Comparison of ENCODE assay signal across 1 cellular context in genomic region chr7:104963991-104964385, GRCh38.
A peak's percentile ranks its signal among the peaks of the same experiment; 100 is the strongest.
TF ChIP-seq lines count a peak whose summit lies in the region.

No MANE protein-coding gene starts in this region.

TF ChIP-seq in K562, 482 proteins besides CTCF, POLR2A, EP300 and RAD21 (continued from another document and continues in another):
- peak; percentile 4; the same call in 1 of the 2 replicates for TF ChIP-seq CTBP1 (IDR thresholded peaks at IDR 0.05; ENCODE audit: borderline replicate concordance)
- no peak for TF ChIP-seq SRF (CRISPR knock-in tag; IDR thresholded peaks at IDR 0.05)
- TF ChIP-seq TSHZ1 (CRISPR knock-in tag; IDR thresholded peaks at IDR 0.05) = 0 out of 2 replicates have a peak, but pooled peaks have one; percentile 66
- no peak for TF ChIP-seq ZNF436 (CRISPR knock-in tag; IDR thresholded peaks at IDR 0.05)
- TF ChIP-seq, protein P1, sequence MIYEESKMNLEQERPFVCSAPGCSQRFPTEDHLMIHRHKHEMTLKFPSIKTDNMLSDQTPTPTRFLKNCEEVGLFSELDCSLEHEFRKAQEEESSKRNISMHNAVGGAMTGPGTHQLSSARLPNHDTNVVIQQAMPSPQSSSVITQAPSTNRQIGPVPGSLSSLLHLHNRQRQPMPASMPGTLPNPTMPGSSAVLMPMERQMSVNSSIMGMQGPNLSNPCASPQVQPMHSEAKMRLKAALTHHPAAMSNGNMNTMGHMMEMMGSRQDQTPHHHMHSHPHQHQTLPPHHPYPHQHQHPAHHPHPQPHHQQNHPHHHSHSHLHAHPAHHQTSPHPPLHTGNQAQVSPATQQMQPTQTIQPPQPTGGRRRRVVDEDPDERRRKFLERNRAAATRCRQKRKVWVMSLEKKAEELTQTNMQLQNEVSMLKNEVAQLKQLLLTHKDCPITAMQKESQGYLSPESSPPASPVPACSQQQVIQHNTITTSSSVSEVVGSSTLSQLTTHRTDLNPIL (CRISPR knock-in tag; IDR thresholded peaks at IDR 0.05) = no peak
- no peak for TF ChIP-seq TCF3 (CRISPR knock-in tag; IDR thresholded peaks at IDR 0.05)
- no peak for TF ChIP-seq ZFP1 (CRISPR knock-in tag; IDR thresholded peaks at IDR 0.05)
- no peak for TF ChIP-seq CSDE1 (IDR thresholded peaks at IDR 0.05)
- TF ChIP-seq FOXK1 (CRISPR knock-in tag; IDR thresholded peaks at IDR 0.05; ENCODE audit: borderline replicate concordance) = no peak
- peak; percentile 91; the same call in 1 of the 2 replicates for TF ChIP-seq ZNF668 (CRISPR knock-in tag; IDR thresholded peaks at IDR 0.05)
- no peak; the same call in 1 of the 2 replicates for TF ChIP-seq FOSL1 (tag; conservative IDR thresholded peaks at IDR 0.05)
- peak; percentile 46; the same call in 1 of the 2 replicates for TF ChIP-seq RREB1 (CRISPR knock-in tag; IDR thresholded peaks at IDR 0.05)
- TF ChIP-seq ZNF354B (CRISPR knock-in tag; IDR thresholded peaks at IDR 0.05) = no peak
- no peak for TF ChIP-seq RBM34 (IDR thresholded peaks at IDR 0.05; ENCODE audit: borderline replicate concordance, insufficient read depth, low read length)
- TF ChIP-seq ZNF316 (IDR thresholded peaks at IDR 0.05) = peak; percentile 96
- TF ChIP-seq DIDO1 (tag; IDR thresholded peaks at IDR 0.05; ENCODE audit: low read depth) = 0 out of 2 replicates have a peak, but pooled peaks have one; percentile 69
- TF ChIP-seq ZBTB7A (IDR thresholded peaks at IDR 0.05; ENCODE audit: borderline replicate concordance, control insufficient read depth, low read depth, low read length) = no peak
- TF ChIP-seq EGR1 (conservative IDR thresholded peaks at IDR 0.05) = no peak
- no peak for TF ChIP-seq SP2 (IDR thresholded peaks at IDR 0.05; ENCODE audit: extremely low read depth, low read depth, low read length, poor library complexity, severe bottlenecking)
- TF ChIP-seq ZNF707 (CRISPR knock-in tag; conservative IDR thresholded peaks at IDR 0.05) = peak; percentile 58; the same call in 1 of the 2 replicates
- peak; percentile 90 for TF ChIP-seq C11orf30 (IDR thresholded peaks at IDR 0.05; ENCODE audit: low read depth)
- no peak for TF ChIP-seq HDAC3 (IDR thresholded peaks at IDR 0.05; ENCODE audit: borderline replicate concordance, partially characterized antibody)
- no peak for TF ChIP-seq MCM5 (IDR thresholded peaks at IDR 0.05; ENCODE audit: low read depth)
- TF ChIP-seq SIN3B (IDR thresholded peaks at IDR 0.05; ENCODE audit: low read depth) = no peak
- no peak for TF ChIP-seq HDAC6 (IDR thresholded peaks at IDR 0.05; ENCODE audit: low read depth, low read length)
- TF ChIP-seq AFF4 (CRISPR knock-in tag; IDR thresholded peaks at IDR 0.05) = no peak
- no peak for TF ChIP-seq SPI1 (IDR thresholded peaks at IDR 0.05; ENCODE audit: borderline replicate concordance, low read depth, low read length)
- TF ChIP-seq MEF2D (tag; conservative IDR thresholded peaks at IDR 0.05; ENCODE audit: low read depth) = peak; percentile 91
- peak; percentile 63 for TF ChIP-seq BHLHE40 (IDR thresholded peaks at IDR 0.05; ENCODE audit: low read length)
- TF ChIP-seq, protein P2, sequence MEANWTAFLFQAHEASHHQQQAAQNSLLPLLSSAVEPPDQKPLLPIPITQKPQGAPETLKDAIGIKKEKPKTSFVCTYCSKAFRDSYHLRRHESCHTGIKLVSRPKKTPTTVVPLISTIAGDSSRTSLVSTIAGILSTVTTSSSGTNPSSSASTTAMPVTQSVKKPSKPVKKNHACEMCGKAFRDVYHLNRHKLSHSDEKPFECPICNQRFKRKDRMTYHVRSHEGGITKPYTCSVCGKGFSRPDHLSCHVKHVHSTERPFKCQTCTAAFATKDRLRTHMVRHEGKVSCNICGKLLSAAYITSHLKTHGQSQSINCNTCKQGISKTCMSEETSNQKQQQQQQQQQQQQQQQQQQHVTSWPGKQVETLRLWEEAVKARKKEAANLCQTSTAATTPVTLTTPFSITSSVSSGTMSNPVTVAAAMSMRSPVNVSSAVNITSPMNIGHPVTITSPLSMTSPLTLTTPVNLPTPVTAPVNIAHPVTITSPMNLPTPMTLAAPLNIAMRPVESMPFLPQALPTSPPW (CRISPR knock-in tag; IDR thresholded peaks at IDR 0.05) = no peak
- TF ChIP-seq NFATC3 (IDR thresholded peaks at IDR 0.05) = no peak
- peak; percentile 59; the same call in 1 of the 2 replicates for TF ChIP-seq ETV1 (tag; conservative IDR thresholded peaks at IDR 0.05; ENCODE audit: low read depth)
- peak; percentile 94 for TF ChIP-seq ZNF583 (CRISPR knock-in tag; IDR thresholded peaks at IDR 0.05)
- TF ChIP-seq KDM1A (IDR thresholded peaks at IDR 0.05) = peak; percentile 41 to 44; a peak in 2 of 4 replicates
- no peak for TF ChIP-seq RHOXF2B (CRISPR knock-in tag; conservative IDR thresholded peaks at IDR 0.05)
- TF ChIP-seq GTF3C2 (IDR thresholded peaks at IDR 0.05; ENCODE audit: borderline replicate concordance, extremely low read depth, insufficient read length) = no peak
- peak; percentile 95 for TF ChIP-seq HDAC8 (tag; IDR thresholded peaks at IDR 0.05)
- TF ChIP-seq MCM7 (IDR thresholded peaks at IDR 0.05) = no peak
- peak; percentile 90 for TF ChIP-seq ZNF584 (CRISPR knock-in tag; IDR thresholded peaks at IDR 0.05; ENCODE audit: low read depth)
- TF ChIP-seq SLC30A9 (CRISPR knock-in tag; IDR thresholded peaks at IDR 0.05) = no peak
- no peak for TF ChIP-seq BRD9 (IDR thresholded peaks at IDR 0.05; ENCODE audit: low read depth, partially characterized antibody)
- no peak for TF ChIP-seq NR2C2 (CRISPR knock-in tag; IDR thresholded peaks at IDR 0.05)
- peak; percentile 86 for TF ChIP-seq NR2C2 (tag; IDR thresholded peaks at IDR 0.05)
- TF ChIP-seq ELF4 (CRISPR knock-in tag; IDR thresholded peaks at IDR 0.05) = peak; percentile 44; the same call in 1 of the 2 replicates
- TF ChIP-seq XRCC4 (IDR thresholded peaks at IDR 0.05; ENCODE audit: extremely low read depth, insufficient read depth, insufficient read length) = no peak
- TF ChIP-seq PRPF4 (IDR thresholded peaks at IDR 0.05; ENCODE audit: insufficient read depth, low read depth, low read length, poor library complexity, severe bottlenecking) = no peak
- TF ChIP-seq ZBTB26 (CRISPR knock-in tag; IDR thresholded peaks at IDR 0.05) = peak; percentile 29; the same call in 1 of the 2 replicates
- peak; percentile 93 for TF ChIP-seq PTRF (tag; IDR thresholded peaks at IDR 0.05)
- peak; percentile 96 for TF ChIP-seq MAFG (tag; conservative IDR thresholded peaks at IDR 0.05)
